8 cellular contexts compared by ENCODE assay signal in genomic region chr14:89417111-89417468, GRCh38. TPM values are rescaled to one million over a fixed set of nuclear protein-coding genes. Genes with fewer than 3 reads are reported as not detected.
A peak's percentile ranks its signal among the peaks of the same experiment; 100 is the strongest.
DNase-seq lines count a peak whose midpoint lies in the region; ATAC-seq and TF ChIP-seq lines count a peak whose summit lies in the region.

FOXN3 (minus strand) TSS chr14:89417233; CDS start chr14:89412476, 4,757 bp downstream.

- CTCF ChIA-PET in activated CD4-positive, alpha-beta T cell treated with anti-CD3 and anti-CD28 coated beads, Interleukin-2, amount 10 ng/mL, durations not matched to agents 7 days and 5 days (lab: Charles Lee), result no interaction called here

- POLR2A ChIA-PET in activated CD4-positive, alpha-beta T cell treated with anti-CD3 and anti-CD28 coated beads, Interleukin-2, amount 10 ng/mL, durations not matched to agents 7 days and 5 days (lab: Charles Lee), result no interaction called here

- H3K27me3 Mint-ChIP-seq in activated CD4-positive, alpha-beta T cell treated with anti-CD3 and anti-CD28 coated beads, Interleukin-2, amount 10 ng/mL, durations not matched to agents 7 days and 5 days, result no peaks in the 10 kb centered on the region

- peak within 1 kb of the TSS; percentile 83 for H3K4me3 Mint-ChIP-seq in activated CD4-positive, alpha-beta T cell treated with anti-CD3 and anti-CD28 coated beads, Interleukin-2, amount 10 ng/mL, durations not matched to agents 7 days and 5 days

- DNase-seq in AML-193 (lab: John Stamatoyannopoulos, UW), result peak; percentile 76 to 84
- DNase-seq in GM19238 (ENCODE audit: insufficient read length, low spot score), result peak; percentile 88
- DNase-seq in NCI-H526 (lab: John Stamatoyannopoulos, UW), result peak; percentile 66 to 95
- DNase-seq in activated CD4-positive, alpha-beta T cell treated with anti-CD3 and anti-CD28 coated beads, Interleukin-2, amount 10 ng/mL, durations not matched to agents 7 days and 5 days, result peak; percentile 92
- peak; percentile 93 for DNase-seq in coronary artery (ENCODE audit: low spot score)
- peak; percentile 93 for DNase-seq in left lobe of liver (ENCODE audit: low spot score)
- DNase-seq in stimulated activated CD4-positive, alpha-beta T cell treated with anti-CD3 and anti-CD28 coated beads, Interleukin-2, amount 100 ng/mL, for 24 hours, result peak; percentile 86 to 90

- H3K4me3 ChIP-seq in coronary artery, result peak within 1 kb of the TSS; percentile 100

- ATAC-seq in HG03439 (IDR thresholded peaks at IDR 0.05; ENCODE audit: unreplicated experiment) (peak; percentile 44), left lobe of liver (peak; percentile 71)

- peaks cover 12% of the 10 kb centered on the region for H3K36me3 Mint-ChIP-seq in activated CD4-positive, alpha-beta T cell treated with anti-CD3 and anti-CD28 coated beads, Interleukin-2, amount 10 ng/mL, durations not matched to agents 7 days and 5 days (ENCODE audit: low read depth)

- peak within 1 kb of the TSS; percentile 95 to 99 for H3K27ac ChIP-seq in coronary artery

- peaks cover 52% of the 10 kb centered on the region for H3K4me1 Mint-ChIP-seq in activated CD4-positive, alpha-beta T cell treated with anti-CD3 and anti-CD28 coated beads, Interleukin-2, amount 10 ng/mL, durations not matched to agents 7 days and 5 days

- no peaks in the 10 kb centered on the region for H3K9me3 Mint-ChIP-seq in activated CD4-positive, alpha-beta T cell treated with anti-CD3 and anti-CD28 coated beads, Interleukin-2, amount 10 ng/mL, durations not matched to agents 7 days and 5 days

- H3K27ac Mint-ChIP-seq in activated CD4-positive, alpha-beta T cell treated with anti-CD3 and anti-CD28 coated beads, Interleukin-2, amount 10 ng/mL, durations not matched to agents 7 days and 5 days, result peak within 1 kb of the TSS; percentile 94

- TF ChIP-seq CTCF in coronary artery (IDR thresholded peaks at IDR 0.05), result no peak

RNA-seq across cellular contexts. Expression of gene FOXN3, which starts in this region (rescaled TPM):
- 10 to 100 TPM; 92.2 to 94.4 TPM for total RNA-seq in activated CD4-positive, alpha-beta T cell treated with anti-CD3 and anti-CD28 coated beads, Interleukin-2, amount 10 ng/mL, durations not matched to agents 7 days and 5 days
- 72.9 TPM for total RNA-seq in left lobe of liver

Comparison
In these comparisons a context has a peak if more than half of its experiments do, and no peak if none do; other contexts are left out.
1. Peak in every context shown above with its lines: DNase-seq, ATAC-seq, H3K4me3 ChIP-seq and H3K27ac ChIP-seq.